Comparison of ENCODE assay signal across 8 cellular contexts in the genomic region with DNA sequence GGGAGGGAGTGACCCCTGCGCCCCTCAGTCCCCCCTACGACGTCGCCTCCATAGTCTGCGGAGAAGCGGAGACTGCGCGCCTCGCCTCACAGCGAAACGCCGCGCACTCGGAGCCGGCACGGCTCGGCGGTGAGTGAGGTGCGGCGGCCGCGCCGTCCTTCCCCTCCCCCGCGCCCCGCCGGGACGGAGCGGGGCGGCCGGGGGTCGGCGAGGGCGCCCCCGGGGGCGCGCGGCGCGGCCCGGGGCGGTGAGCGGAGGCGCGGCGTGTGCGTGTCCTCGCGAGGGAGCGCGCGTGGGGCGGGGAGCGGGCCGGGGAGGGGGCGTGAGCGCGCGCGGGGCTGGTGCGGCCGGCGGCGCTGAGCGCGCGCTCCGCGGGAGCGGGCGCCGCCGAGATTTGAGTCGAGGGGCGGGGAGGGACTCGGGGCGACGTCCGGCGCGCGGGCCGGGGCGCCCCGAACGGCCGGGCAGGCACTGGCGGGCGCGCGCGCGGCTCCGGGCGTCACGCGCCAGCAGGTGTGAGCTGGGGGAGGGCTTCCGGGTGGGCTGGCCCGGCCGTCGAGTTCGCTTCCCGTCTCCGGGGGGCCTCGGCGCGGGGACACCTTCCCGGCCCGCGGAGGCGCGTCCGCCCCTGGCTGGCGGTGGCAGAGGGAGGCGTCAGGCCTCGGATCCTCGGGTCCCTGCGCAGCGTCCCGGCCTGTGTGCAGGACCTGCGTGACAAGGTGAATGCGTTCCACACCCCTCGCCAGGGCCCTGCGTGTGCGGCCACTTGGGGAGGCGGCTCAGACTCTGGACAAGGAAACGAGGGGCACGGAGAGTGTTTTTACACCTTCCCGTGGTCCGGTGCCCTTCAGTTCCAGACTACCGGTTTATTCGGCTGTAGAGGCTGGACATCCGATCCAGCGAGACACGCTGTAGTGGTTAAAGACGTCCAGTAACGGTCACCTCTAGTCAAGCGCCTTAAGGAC. TPM values are rescaled to one million over a fixed set of nuclear protein-coding genes. Genes with fewer than 3 reads are reported as not detected.
DNase-seq lines count a peak whose midpoint lies in the region; ATAC-seq and TF ChIP-seq lines count a peak whose summit lies in the region.

No MANE protein-coding gene starts in this region.

- POLR2A ChIA-PET in activated CD4-positive, alpha-beta memory T cell treated with anti-CD3 and anti-CD28 coated beads for 36 hours (lab: Charles Lee) = interaction anchor here (0.7 to 2.8 kb wide), 24 partner anchors 9 to 525 kb away, joined by 3 to 33 read pairs (median 6); partner anchors contain the start of genes ADSL, ATF4, SGSM3 and TNRC6B

- peak; percentile 40 for DNase-seq in G401 (ENCODE audit: low spot score)
- peak; percentile 66 for DNase-seq in MM.1S
- DNase-seq in activated CD4-positive, alpha-beta memory T cell treated with anti-CD3 and anti-CD28 coated beads for 36 hours = peak; percentile 85
- DNase-seq in effector CD8-positive, alpha-beta T cell (lab: John Stamatoyannopoulos, UW) = peak; percentile 65
- DNase-seq in stimulated activated CD8-positive, alpha-beta memory T cell treated with anti-CD3 and anti-CD28 coated beads, Interleukin-15, amount 100 ng/mL, for 24 hours (ENCODE audit: low read depth) = peak; percentile 56
- DNase-seq in NCI-H2107 treated with DMSO at 0.1 percent for 48 hours (lab: John Stamatoyannopoulos, UW; ENCODE audit: unreplicated experiment) = no peak

- H3K36me3 Mint-ChIP-seq in activated CD4-positive, alpha-beta memory T cell treated with anti-CD3 and anti-CD28 coated beads for 36 hours = peaks cover 4% of the 10 kb centered on the region

- no peaks in the 10 kb centered on the region for H3K9me2 ChIP-seq in MM.1S (replicated peaks; ENCODE audit: insufficient read depth, low read length)

- H4K20me1 ChIP-seq in MM.1S (ENCODE audit: insufficient read depth, low read length) = no peaks in the 10 kb centered on the region

- no peak for TF ChIP-seq CTCF in MM.1S (IDR thresholded peaks at IDR 0.05; ENCODE audit: low read length)

- H3K9me3 ChIP-seq in MM.1S (replicated peaks; ENCODE audit: insufficient read depth, low read length) (no peaks in the 10 kb centered on the region), mesodermal cell (ENCODE audit: control insufficient read depth, low read length) (no peaks in the 10 kb centered on the region)

- peak overlapping the region; percentile 93 for H3K4me3 Mint-ChIP-seq in activated CD4-positive, alpha-beta memory T cell treated with anti-CD3 and anti-CD28 coated beads for 36 hours

- peak; percentile 10 for ATAC-seq in GM21786 (IDR thresholded peaks at IDR 0.05; ENCODE audit: unreplicated experiment)

- H3K4me2 ChIP-seq in MM.1S (ENCODE audit: low read depth, low read length) = peak overlapping the region; percentile 96

- peaks cover 33% of the 10 kb centered on the region for H3K4me1 Mint-ChIP-seq in activated CD4-positive, alpha-beta memory T cell treated with anti-CD3 and anti-CD28 coated beads for 36 hours (ENCODE audit: low read depth)

- intact Hi-C loops in activated CD4-positive, alpha-beta memory T cell treated with anti-CD3 and anti-CD28 coated beads for 36 hours (cut with micrococcal nuclease) = loop anchor here (1.0 to 10.0 kb wide), 6 partner anchors 10 to 810 kb away; partner anchors contain the start of genes ADSL, RPS19BP1, ST13 and TNRC6B

- peak overlapping the region; percentile 99 for H3K27ac Mint-ChIP-seq in activated CD4-positive, alpha-beta memory T cell treated with anti-CD3 and anti-CD28 coated beads for 36 hours

- peaks cover 41% of the 10 kb centered on the region for H3K79me2 ChIP-seq in MM.1S (ENCODE audit: low read length)

- H3K27me3 ChIP-seq in MM.1S (replicated peaks; ENCODE audit: insufficient read depth, low read length) = peaks cover 9% of the 10 kb centered on the region

- H3K9me3 Mint-ChIP-seq in activated CD4-positive, alpha-beta memory T cell treated with anti-CD3 and anti-CD28 coated beads for 36 hours = no peaks in the 10 kb centered on the region

- peak overlapping the region; percentile 83 for H2AFZ ChIP-seq in MM.1S (ENCODE audit: low read length)

- in situ Hi-C loops in G401 (cut with HindIII; ENCODE audit: low sequenced_read_pairs) = no loop called here

- 1 to 2% methylated on average over 75 to 82 of the region's 138 CpGs for WGBS in mesodermal cell (ENCODE audit: insufficient coverage in 2 of 2), 2 experiments

- CTCF ChIA-PET in activated CD4-positive, alpha-beta memory T cell treated with anti-CD3 and anti-CD28 coated beads for 36 hours (lab: Charles Lee) = interaction anchor here (0.9 to 5.3 kb wide), 11 partner anchors 9 to 854 kb away, joined by 3 to 61 read pairs (median 11); partner anchors contain the start of genes ADSL and TNRC6B

- H3K4me1 ChIP-seq in MM.1S (ENCODE audit: low read length) (peaks cover 22% of the 10 kb centered on the region), mesodermal cell (ENCODE audit: control insufficient read depth, insufficient read depth, low read length, poor library complexity, severe bottlenecking) (no peaks in the 10 kb centered on the region)

- H3K36me3 ChIP-seq in MM.1S (replicated peaks; ENCODE audit: insufficient read depth, low read length) (no peaks in the 10 kb centered on the region), mesodermal cell (ENCODE audit: control insufficient read depth, insufficient read depth, low read length) (no peaks in the 10 kb centered on the region)

- peaks cover 17% of the 10 kb centered on the region for H3F3A ChIP-seq in MM.1S (ENCODE audit: insufficient read depth, low read length)

- peaks cover 3% of the 10 kb centered on the region for H3K27me3 Mint-ChIP-seq in activated CD4-positive, alpha-beta memory T cell treated with anti-CD3 and anti-CD28 coated beads for 36 hours

- H3K9ac ChIP-seq in MM.1S (ENCODE audit: low read length) = peak overlapping the region; percentile 77

- H3K4me3 ChIP-seq in MM.1S (ENCODE audit: low read length) (peak overlapping the region; percentile 95), mesodermal cell (ENCODE audit: extremely low read depth, insufficient read depth, low read length, poor library complexity, severe bottlenecking) (peak overlapping the region; percentile 63)

- H3K27ac ChIP-seq in MM.1S (ENCODE audit: low read length) (peak overlapping the region; percentile 53; the same call in 1 of the 2 replicates), mesodermal cell (ENCODE audit: low read depth, low read length, severe bottlenecking) (peak overlapping the region; percentile 78)

RNA-seq across cellular contexts. Expression of gene FAM83F, which starts 50.4 kb away (rescaled TPM):
- total RNA-seq in G401 (2014; rRNA removed; shearing (Covaris generic)) = 0.12 and 0.27 TPM in 2 replicates
- total RNA-seq in activated CD4-positive, alpha-beta memory T cell treated with anti-CD3 and anti-CD28 coated beads for 36 hours = under 1 TPM; 0.26 to 0.41 TPM
- 0.77 TPM for polyA plus RNA-seq in mesodermal cell (2013, experiment 1 of 2)
- polyA plus RNA-seq in mesodermal cell (2013, experiment 2 of 2) = 0.40 TPM
